In genomic region chr11:120330045-120330444, GRCh38 we compare ENCODE assay signal across 2 cellular contexts.
TF ChIP-seq lines count a peak whose summit lies in the region.

No MANE protein-coding gene starts in this region.

TF ChIP-seq in IMR-90, 13 proteins besides CTCF, POLR2A, EP300 and RAD21:
- TF ChIP-seq BHLHE40 (IDR thresholded peaks at IDR 0.05; ENCODE audit: low read depth, low read length) (no peak), RFX5 (IDR thresholded peaks at IDR 0.05; ENCODE audit: low read depth, low read length) (no peak), MAZ (IDR thresholded peaks at IDR 0.05; ENCODE audit: borderline replicate concordance, low read depth, low read length) (no peak), MXI1 (IDR thresholded peaks at IDR 0.05; ENCODE audit: borderline replicate concordance, low read depth, low read length) (no peak), ELK1 (IDR thresholded peaks at IDR 0.05; ENCODE audit: borderline replicate concordance, low read depth, low read length) (no peak), MAFK (IDR thresholded peaks at IDR 0.05; ENCODE audit: low read depth, low read length) (no peak), NFE2L2 (IDR thresholded peaks at IDR 0.05; ENCODE audit: low read depth, low read length) (no peak), CEBPB (IDR thresholded peaks at IDR 0.05; ENCODE audit: low read depth, low read length) (no peak), RCOR1 (IDR thresholded peaks at IDR 0.05; ENCODE audit: insufficient replicate concordance, low read length) (no peak), USF2 (IDR thresholded peaks at IDR 0.05; ENCODE audit: low read depth, low read length) (no peak), FOS (IDR thresholded peaks at IDR 0.05; ENCODE audit: low read depth, low read length) (no peak), CHD1 (IDR thresholded peaks at IDR 0.05; ENCODE audit: low read depth, low read length) (no peak), SMC3 (IDR thresholded peaks at IDR 0.05; ENCODE audit: low read depth, low read length) (no peak)
TF ChIP-seq in IMR-90: peak in this region for 0.

TF ChIP-seq in endothelial cell of umbilical vein, 7 proteins besides CTCF, POLR2A, EP300 and RAD21:
- no peak for TF ChIP-seq EZH2 (IDR thresholded peaks at IDR 0.05; ENCODE audit: borderline replicate concordance, low read depth, low read length, severe bottlenecking)
- TF ChIP-seq POLR2AphosphoS5 (IDR thresholded peaks at IDR 0.05; ENCODE audit: insufficient read depth, low read depth, low read length), result no peak
- TF ChIP-seq GATA2 (IDR thresholded peaks at IDR 0.05; ENCODE audit: insufficient read depth, insufficient read length, low read depth, low read length), result no peak
